ENCODE assay signal across 8 cellular contexts in genomic region chr1:16770896-16771446, GRCh38. TPM values are rescaled to one million over a fixed set of nuclear protein-coding genes. Genes with fewer than 3 reads are reported as not detected.
DNase-seq lines count a peak whose midpoint lies in the region; ATAC-seq, FAIRE-seq and TF ChIP-seq lines count a peak whose summit lies in the region.
"Not testable (repeated sequence)": the region's sequence is repeated elsewhere in the genome, so short reads cannot be mapped to it uniquely, and the experiment has no call there.
"Had no signal": no experiment of that assay in that cellular context is flagged by ENCODE, and none has a peak within 500 bp of the region (broad histone marks: within the 10 kb centered on the region; RNA-seq: fewer than 3 reads in every experiment).

No MANE protein-coding gene starts in this region.

- H4K91ac ChIP-seq in neuronal stem cell (ENCODE audit: low read depth, low read length, poor library complexity), result not testable (repeated sequence)

- not testable (repeated sequence) for H3K4me1 ChIP-seq in right atrium auricular region; lung (ENCODE audit: control insufficient read depth in 2 of 2, insufficient read depth in 2 of 2, low read length in 2 of 2); neuronal stem cell (ENCODE audit: control insufficient read depth in 2 of 2, insufficient read depth in 1 of 2, low read depth in 1 of 2, low read length in 2 of 2); spleen

- H3K36me3 ChIP-seq in right atrium auricular region; lung (ENCODE audit: control insufficient read depth in 2 of 2, insufficient read depth in 2 of 2, low read length in 2 of 2); neuronal stem cell (replicated peaks in 1 of 2; ENCODE audit: control insufficient read depth in 2 of 2, insufficient read depth in 2 of 2, low read length in 2 of 2); spleen: not testable (repeated sequence)

- not testable (repeated sequence) for H3K23ac ChIP-seq in neuronal stem cell (ENCODE audit: low read depth, low read length, poor library complexity)

- H3K9ac ChIP-seq in neuronal stem cell (ENCODE audit: low read depth, low read length, poor library complexity), result not testable (repeated sequence)

- intact Hi-C loops in spleen (cut with DNase I; ENCODE audit: low total_unique reads), result not testable (repeated sequence)

- ATAC-seq in lung (ENCODE audit: insufficient read depth, low FRiP score), result not testable (repeated sequence)

- not testable (repeated sequence) for H3K27me3 ChIP-seq in right atrium auricular region; lung (ENCODE audit: control insufficient read depth, insufficient read depth)
- H3K27me3 ChIP-seq in neuronal stem cell (ENCODE audit: control insufficient read depth in 3 of 3, insufficient read depth in 3 of 3, low read depth in 1 of 3, low read length in 3 of 3) (peaks cover 0 to 27% (median 0%) of the 10 kb centered on the region in 3 experiments), spleen (replicated peaks in 1 of 7) (peaks cover 0 to 39% (median 10%) of the 10 kb centered on the region in 7 donors)

- not testable (repeated sequence) for H3K27me3 Mint-ChIP-seq in activated naive CD4-positive, alpha-beta T cell treated with anti-CD3 and anti-CD28 coated beads, Interleukin-2, amount 50 U/mL, for 24 hours

- not testable (repeated sequence) for H3K4me3 Mint-ChIP-seq in activated naive CD4-positive, alpha-beta T cell treated with anti-CD3 and anti-CD28 coated beads, Interleukin-2, amount 50 U/mL, for 24 hours

- H2BK5ac ChIP-seq in neuronal stem cell (ENCODE audit: low read length), result not testable (repeated sequence)

- not testable (repeated sequence) for TF ChIP-seq CTCF in epithelial cell of esophagus (IDR thresholded peaks at IDR 0.05; ENCODE audit: insufficient read depth, low read depth, low read length, missing control alignments); right atrium auricular region (IDR thresholded peaks at IDR 0.05); lung (IDR thresholded peaks at IDR 0.05; ENCODE audit: control extremely low read depth, extremely low read depth); spleen (IDR thresholded peaks at IDR 0.05 in 8 of 11, conservative IDR thresholded peaks at IDR 0.05 in 3 of 11)

- peak overlapping the region; percentile 3 for H4K8ac ChIP-seq in neuronal stem cell (ENCODE audit: low read depth, low read length)

- not testable (repeated sequence) for H3K9me3 Mint-ChIP-seq in activated naive CD4-positive, alpha-beta T cell treated with anti-CD3 and anti-CD28 coated beads, Interleukin-2, amount 50 U/mL, for 24 hours

- not testable (repeated sequence) for H3K4me2 ChIP-seq in neuronal stem cell (ENCODE audit: insufficient read depth, low read length, poor library complexity, severe bottlenecking)

- not testable (repeated sequence) for TF ChIP-seq POLR2A in H54 (IDR thresholded peaks at IDR 0.05; ENCODE audit: low read depth, low read length); spleen (IDR thresholded peaks at IDR 0.05)

- H3K4me3 ChIP-seq in epithelial cell of esophagus (ENCODE audit: low read length); right atrium auricular region; lung; neuronal stem cell (ENCODE audit: low read length in 2 of 2); spleen: not testable (repeated sequence)

- DNase-seq in H54 (ENCODE audit: insufficient read length, low spot score) (peak; percentile 0), epithelial cell of esophagus (ENCODE audit: low read depth) (peak; percentile 1), right atrium auricular region (ENCODE audit: low spot score) (peak; percentile 53), lung (ENCODE audit: low spot score) (peak; percentile 26), spleen (peak; percentile 31)
- not testable (repeated sequence) for DNase-seq in neuronal stem cell (ENCODE audit: low spot score)

- FAIRE-seq in H54 (lab: Jason Lieb, UNC), result not testable (repeated sequence)

- H3K18ac ChIP-seq in neuronal stem cell (ENCODE audit: low read length), result peak overlapping the region; percentile 12

- not testable (repeated sequence) for H3K27ac ChIP-seq in right atrium auricular region; lung (ENCODE audit: low read depth in 1 of 2, low read length in 1 of 2); neuronal stem cell (replicated peaks; ENCODE audit: low read length); spleen

- H2AK5ac ChIP-seq in neuronal stem cell (ENCODE audit: low read depth, low read length), result peak overlapping the region; percentile 20

- not testable (repeated sequence) for H3K9me3 ChIP-seq in right atrium auricular region; lung (ENCODE audit: control insufficient read depth in 2 of 2, insufficient read depth in 1 of 2, low read length in 1 of 2); neuronal stem cell (replicated peaks in 1 of 2; ENCODE audit: control insufficient read depth in 2 of 2, insufficient read depth in 1 of 2, low read depth in 1 of 2, low read length in 2 of 2); spleen

- not testable (repeated sequence) for H2BK12ac ChIP-seq in neuronal stem cell (ENCODE audit: low read length)

- H3K14ac ChIP-seq in neuronal stem cell (ENCODE audit: low read length), result not testable (repeated sequence)

- H2BK15ac ChIP-seq in neuronal stem cell (ENCODE audit: low read length), result peak overlapping the region; percentile 19

- H3K36me3 Mint-ChIP-seq in activated naive CD4-positive, alpha-beta T cell treated with anti-CD3 and anti-CD28 coated beads, Interleukin-2, amount 50 U/mL, for 24 hours, result not testable (repeated sequence)

- peak overlapping the region; percentile 18 for H3K27ac Mint-ChIP-seq in activated naive CD4-positive, alpha-beta T cell treated with anti-CD3 and anti-CD28 coated beads, Interleukin-2, amount 50 U/mL, for 24 hours

- H2BK120ac ChIP-seq in neuronal stem cell (ENCODE audit: low read depth, low read length), result not testable (repeated sequence)

- H3K4me1 Mint-ChIP-seq in activated naive CD4-positive, alpha-beta T cell treated with anti-CD3 and anti-CD28 coated beads, Interleukin-2, amount 50 U/mL, for 24 hours, result not testable (repeated sequence)

- H3K4ac ChIP-seq in neuronal stem cell (ENCODE audit: low read length), result not testable (repeated sequence)

- not testable (repeated sequence) for H3K79me1 ChIP-seq in neuronal stem cell (ENCODE audit: low read depth, low read length)

- WGBS in lung, 2 donors, result 75% methylated on average over 5 to 6 of the region's 6 CpGs
- WGBS in neuronal stem cell (ENCODE audit: extremely low coverage in 2 of 2, insufficient read length in 2 of 2, insufficient replicate concordance in 1 of 2), 2 donors, result no CpG with 5 or more reads among the region's 6 CpGs
- WGBS in spleen, 5 donors, result 59 to 80% (median 66%) methylated on average over 5 to 6 of the region's 6 CpGs

- H2AFZ ChIP-seq in neuronal stem cell (ENCODE audit: low read length), result not testable (repeated sequence)

RNA-seq across cellular contexts. Expression of gene RNU1-4, which starts 30.7 kb away (rescaled TPM):
- not detected for total RNA-seq in right atrium auricular region
- 1,000 to 10,000 TPM in 1 of 2 donors, under 1 TPM in 1; under 0.01 to 3,134 TPM for total RNA-seq in lung
- not detected for polyA plus RNA-seq in lung
- polyA plus RNA-seq in neuronal stem cell (2013, experiment 1 of 2), result 14.3 TPM
- polyA plus RNA-seq in neuronal stem cell (2013, experiment 2 of 2), result 15.9 TPM
- 1,000 to 10,000 TPM in 4 of 7 donors, under 1 TPM in 3; under 0.01 to 8,075 (median 6,234) TPM for total RNA-seq in spleen
- polyA plus RNA-seq in spleen, result not detected
- polyA plus RNA-seq: CD8-positive, alpha-beta memory T cell had no signal
